Comparison of ENCODE assay signal across 1 cellular context in the genomic region with DNA sequence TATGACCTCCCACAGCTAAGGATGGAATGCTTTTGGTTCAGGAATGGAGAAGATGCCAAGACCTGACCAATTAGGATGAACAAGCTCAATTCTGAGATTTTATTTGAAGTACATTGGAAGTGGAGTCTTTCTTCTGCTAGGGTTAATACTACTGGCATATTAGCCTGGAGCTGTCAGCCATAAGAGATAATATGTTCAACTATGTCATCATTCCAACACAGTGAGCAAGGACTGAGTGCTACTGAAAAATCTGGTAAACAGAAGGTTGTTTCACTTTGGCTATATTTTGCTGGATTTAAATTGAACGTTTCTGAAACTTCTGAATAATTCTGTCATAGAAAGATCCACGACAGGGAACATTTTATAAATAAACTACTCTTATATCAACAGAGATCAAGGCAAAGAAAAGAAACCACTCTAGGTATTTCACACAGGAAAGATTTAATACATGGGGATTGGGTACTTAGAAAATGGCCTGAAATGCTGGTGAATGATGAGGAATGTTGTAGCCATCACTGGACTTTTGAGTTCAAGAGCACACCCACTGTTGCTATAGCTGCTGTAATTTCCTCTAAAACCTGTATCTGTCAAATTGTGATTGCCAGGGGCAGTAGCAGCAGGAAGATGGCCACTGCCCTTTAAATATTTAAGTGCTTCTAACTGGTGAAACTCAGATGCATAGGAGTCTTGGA.
TF ChIP-seq lines count a peak whose summit lies in the region.

No MANE protein-coding gene starts in this region.

TF ChIP-seq in A549, 52 proteins besides CTCF, POLR2A, EP300 and RAD21 (continued from another document):
- TF ChIP-seq FOSL2 (IDR thresholded peaks at IDR 0.05) (no peak), FOSL2 (CRISPR knock-in tag; IDR thresholded peaks at IDR 0.05) (no peak), RFX5 (IDR thresholded peaks at IDR 0.05) (no peak), HOXB5 (CRISPR knock-in tag; IDR thresholded peaks at IDR 0.05) (no peak), HOXB13 (CRISPR knock-in tag; IDR thresholded peaks at IDR 0.05; ENCODE audit: low read depth) (no peak), NPAS2 (CRISPR knock-in tag; IDR thresholded peaks at IDR 0.05; ENCODE audit: borderline replicate concordance) (no peak), MYC (IDR thresholded peaks at IDR 0.05; ENCODE audit: borderline replicate concordance, low read length) (no peak), GATA3 (IDR thresholded peaks at IDR 0.05; ENCODE audit: borderline replicate concordance) (no peak), TFCP2L1 (CRISPR knock-in tag; IDR thresholded peaks at IDR 0.05) (no peak)
